In the genomic region with DNA sequence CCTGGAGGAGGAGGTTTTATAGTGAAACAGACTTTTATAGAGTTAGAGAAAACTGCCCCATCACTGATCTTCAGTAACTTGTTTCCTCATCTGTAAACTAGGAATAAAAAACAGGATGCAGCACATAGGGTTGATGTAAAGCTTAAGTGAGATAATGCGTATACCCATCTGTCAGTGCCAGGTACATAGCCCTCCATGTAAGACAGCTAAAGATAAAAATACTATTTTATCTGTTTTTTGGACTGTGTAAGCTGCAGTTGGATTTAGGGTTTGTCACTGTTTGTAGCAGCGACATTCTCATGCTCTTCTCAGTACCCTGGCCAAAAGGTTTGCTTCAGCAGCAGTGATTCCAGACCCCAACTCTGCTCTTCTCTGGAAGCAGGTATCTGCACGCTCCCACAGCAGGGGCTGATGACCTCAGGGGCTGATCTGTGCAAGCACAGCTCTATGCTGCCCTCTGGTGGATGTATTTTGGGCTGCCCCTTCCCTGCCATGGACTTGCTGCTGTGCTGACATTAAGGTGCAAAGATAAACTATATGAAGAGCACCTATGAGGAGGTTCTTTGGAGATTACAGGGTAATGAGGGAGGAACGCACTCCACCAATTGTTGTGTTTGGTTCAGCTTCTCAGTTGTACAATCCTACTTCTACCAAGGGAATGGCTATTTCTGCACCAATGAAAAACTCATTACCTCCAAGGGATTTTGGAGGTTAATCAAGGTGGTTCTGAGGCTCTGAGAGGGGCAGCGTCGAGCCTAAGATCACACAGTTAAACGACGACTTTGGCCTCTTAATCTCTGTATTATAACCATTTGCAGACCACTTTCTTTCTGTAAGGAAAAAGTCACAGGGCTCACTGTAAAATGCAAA, we compare ENCODE assay signal across 8 cellular contexts. TPM values are rescaled to one million over a fixed set of nuclear protein-coding genes. Genes with fewer than 3 reads are reported as not detected.
DNase-seq lines count a peak whose midpoint lies in the region; ATAC-seq and TF ChIP-seq lines count a peak whose summit lies in the region.

No MANE protein-coding gene starts in this region.

- intact Hi-C loops in testis (cut with DNase I; ENCODE audit: low total_unique reads), result loop anchor here (10.0 kb wide), 2 partner anchors 420 to 820 kb away; a partner anchor contains a TSS

- peak overlapping the region; percentile 35 for H3K4me2 ChIP-seq in DOHH2 (ENCODE audit: low read length)
- peak overlapping the region; percentile 31 for H3K4me2 ChIP-seq in KMS-11

- H3K9me2 ChIP-seq in DOHH2 (replicated peaks; ENCODE audit: control insufficient read depth, low read length), result no peaks in the 10 kb centered on the region

- TF ChIP-seq POLR2A in testis (IDR thresholded peaks at IDR 0.05), result no peak

- TF ChIP-seq CTCF in DOHH2 (IDR thresholded peaks at IDR 0.05; ENCODE audit: low read depth, low read length, poor library complexity, severe bottlenecking), result peak; percentile 95
- peak; percentile 96 for TF ChIP-seq CTCF in KMS-11 (conservative IDR thresholded peaks at IDR 0.05; ENCODE audit: low read depth, low read length)
- TF ChIP-seq CTCF in foreskin keratinocyte (conservative IDR thresholded peaks at IDR 0.05), result peak; percentile 94
- TF ChIP-seq CTCF in testis (IDR thresholded peaks at IDR 0.05), result peak; percentile 86 to 97 (median 87)

- H3K4me3 ChIP-seq in DOHH2 (ENCODE audit: low read length), result no peak overlapping the region
- H3K4me3 ChIP-seq in KMS-11 (IDR thresholded peaks at IDR 0.05; ENCODE audit: insufficient read depth, low read depth, low read length), result no peak overlapping the region
- H3K4me3 ChIP-seq in testis, result no peak overlapping the region

- no peaks in the 10 kb centered on the region for H3K36me3 ChIP-seq in DOHH2 (ENCODE audit: control insufficient read depth, low read length)
- no peaks in the 10 kb centered on the region for H3K36me3 ChIP-seq in KMS-11 (ENCODE audit: insufficient read depth)
- H3K36me3 ChIP-seq in testis (ENCODE audit: low read depth, missing control alignments), result no peaks in the 10 kb centered on the region

- H3K4me1 ChIP-seq in DOHH2 (ENCODE audit: control insufficient read depth, low read length), result peaks cover 16% of the 10 kb centered on the region
- H3K4me1 ChIP-seq in KMS-11 (ENCODE audit: low read depth, poor library complexity, severe bottlenecking), result peaks cover 68% of the 10 kb centered on the region
- no peaks in the 10 kb centered on the region for H3K4me1 ChIP-seq in foreskin keratinocyte
- no peaks in the 10 kb centered on the region for H3K4me1 ChIP-seq in testis

- no peaks in the 10 kb centered on the region for H3K9me3 ChIP-seq in DOHH2 (ENCODE audit: control insufficient read depth, insufficient read depth, low read length)
- no peaks in the 10 kb centered on the region for H3K9me3 ChIP-seq in testis

- ATAC-seq in GM21723 (IDR thresholded peaks at IDR 0.05; ENCODE audit: unreplicated experiment), result peak; percentile 58
- ATAC-seq in foreskin keratinocyte, result peak; percentile 92

- H4K20me1 ChIP-seq in DOHH2 (ENCODE audit: control insufficient read depth, insufficient read depth, low read depth, low read length), result no peaks in the 10 kb centered on the region
- H4K20me1 ChIP-seq in KMS-11 (ENCODE audit: insufficient read depth), result no peaks in the 10 kb centered on the region

- H3K27ac ChIP-seq in DOHH2 (ENCODE audit: low read depth, low read length) (no peak overlapping the region), KMS-11 (no peak overlapping the region), foreskin keratinocyte (no peak overlapping the region), testis (no peak overlapping the region)

- no peaks in the 10 kb centered on the region for H3F3A ChIP-seq in DOHH2 (ENCODE audit: control insufficient read depth, insufficient read depth)

- H3K27me3 ChIP-seq in DOHH2 (ENCODE audit: control insufficient read depth, low read length) (no peaks in the 10 kb centered on the region), KMS-11 (ENCODE audit: insufficient read depth, low read depth) (no peaks in the 10 kb centered on the region), foreskin keratinocyte (no peaks in the 10 kb centered on the region), testis (no peaks in the 10 kb centered on the region)

- DNase-seq in RKO (ENCODE audit: low spot score), result peak; percentile 52
- DNase-seq in activated T-helper 1 cell treated with anti-CD3 and anti-CD28 coated beads, Interleukin-2, amount 50 U/mL, for 16 hours (ENCODE audit: low read depth in 1 of 2, low spot score in 1 of 2), result peak; percentile 72 to 74
- peak; percentile 9 to 47 for DNase-seq in foreskin keratinocyte
- peak; percentile 51 for DNase-seq in occipital lobe (lab: John Stamatoyannopoulos, UW)
- peak; percentile 93 for DNase-seq in testis

- H2AFZ ChIP-seq in KMS-11 (ENCODE audit: low read depth), result no peak overlapping the region; the same call in 1 of the 2 replicates

- 37 to 40% methylated on average over 8 of the region's 8 CpGs for WGBS in testis, 2 donors

- no peak overlapping the region for H3K9ac ChIP-seq in KMS-11

- no peaks in the 10 kb centered on the region for H3K79me2 ChIP-seq in DOHH2 (ENCODE audit: control insufficient read depth, low read length)
- H3K79me2 ChIP-seq in KMS-11 (ENCODE audit: insufficient read depth, low read depth), result no peaks in the 10 kb centered on the region

RNA-seq across cellular contexts. Expression of a gene that starts 13.1 kb away (rescaled TPM):
- not detected in 2 replicates for total RNA-seq in foreskin keratinocyte
- not detected in 2 replicates for polyA plus RNA-seq in foreskin keratinocyte
- total RNA-seq in occipital lobe, result not detected
- not detected for total RNA-seq in testis
- 2.7 TPM for polyA plus RNA-seq in testis (ENCODE audit: insufficient read depth, low read depth, low replicate concordance)

Comparison
In these comparisons a context has a peak if more than half of its experiments do, and no peak if none do; other contexts are left out.
1. DNase-seq: peak in every context shown above with its lines; median percentile 93 in testis; 73 in activated T-helper 1 cell treated with anti-CD3 and anti-CD28 coated beads, Interleukin-2, amount 50 U/mL, for 16 hours; 52 in RKO; 51 in occipital lobe; 28 in foreskin keratinocyte.